ENCODE assay signal across 24 cellular contexts in genomic region chr4:126742048-126742447, GRCh38.
A peak's percentile ranks its signal among the peaks of the same experiment; 100 is the strongest.
DNase-seq lines count a peak whose midpoint lies in the region; ATAC-seq lines count a peak whose summit lies in the region.
"Had no signal": no experiment of that assay in that cellular context is flagged by ENCODE, and none has a peak within 500 bp of the region (broad histone marks: within the 10 kb centered on the region; RNA-seq: fewer than 3 reads in every experiment).

No MANE protein-coding gene starts in this region.

- intact Hi-C loops in activated CD4-positive, alpha-beta T cell treated with anti-CD3 and anti-CD28 coated beads, Interleukin-2, amount 10 ng/mL, durations not matched to agents 24 days and 14 days (cut with micrococcal nuclease): no loop called here

- H3K4me1 Mint-ChIP-seq in activated CD4-positive, alpha-beta T cell treated with anti-CD3 and anti-CD28 coated beads, Interleukin-2, amount 10 ng/mL, durations not matched to agents 24 days and 14 days: no peaks in the 10 kb centered on the region
- H3K4me1 Mint-ChIP-seq: CD4-positive, CD25-positive, alpha-beta regulatory T cell had no signal

- H3K27ac Mint-ChIP-seq in activated CD4-positive, alpha-beta T cell treated with anti-CD3 and anti-CD28 coated beads, Interleukin-2, amount 10 ng/mL, durations not matched to agents 24 days and 14 days: no peak overlapping the region
- H3K27ac Mint-ChIP-seq: activated T-cell treated with anti-CD3 and anti-CD28 coated beads, Interleukin-2, amount 50 U/mL, for 24 hours; CD4-positive, CD25-positive, alpha-beta regulatory T cell had no signal

- H3K36me3 Mint-ChIP-seq in activated CD4-positive, alpha-beta T cell treated with anti-CD3 and anti-CD28 coated beads, Interleukin-2, amount 10 ng/mL, durations not matched to agents 24 days and 14 days (ENCODE audit: low read depth): no peaks in the 10 kb centered on the region
- H3K36me3 Mint-ChIP-seq: CD4-positive, CD25-positive, alpha-beta regulatory T cell had no signal

- DNase-seq in SHP77 treated with DMSO at 0.1 percent for 48 hours (lab: John Stamatoyannopoulos, UW): no peak
- no peak for DNase-seq in COLO668 (lab: John Stamatoyannopoulos, UW; ENCODE audit: unreplicated experiment)
- no peak for DNase-seq in activated CD4-positive, alpha-beta T cell treated with anti-CD3 and anti-CD28 coated beads, Interleukin-2, amount 10 ng/mL, durations not matched to agents 24 days and 14 days
- DNase-seq: activated CD4-positive, alpha-beta T cell treated with anti-CD3 and anti-CD28 coated beads for 4 hours; activated gamma-delta T cell treated with Interleukin-2 at 50 U/mL for 16 hours; activated T-cell treated with anti-CD3 and anti-CD28 coated beads, Interleukin-2, amount 50 U/mL, for 24 hours; body of pancreas; CD4-positive, CD25-positive, alpha-beta regulatory T cell; cerebellar nuclear complex; DMS 273 treated with DMSO at 0.1 percent for 48 hours; dorsolateral prefrontal cortex; GM23248; KG1; NCI-H526; posterior cingulate gyrus; RPMI8226; SK-N-SH; stimulated activated CD4-positive, alpha-beta T cell treated with anti-CD3 and anti-CD28 coated beads, Interleukin-4, amount 100 ng/mL, for 4 hours; stimulated activated naive CD4-positive, alpha-beta T cell treated with Interleukin-2 at 50 U/mL for 16 hours had no signal

- no peaks in the 10 kb centered on the region for H3K9me3 Mint-ChIP-seq in activated CD4-positive, alpha-beta T cell treated with anti-CD3 and anti-CD28 coated beads, Interleukin-2, amount 10 ng/mL, durations not matched to agents 24 days and 14 days

- ATAC-seq in GM19328 (IDR thresholded peaks at IDR 0.05; ENCODE audit: unreplicated experiment) (peak; percentile 55), HG02870 (IDR thresholded peaks at IDR 0.05; ENCODE audit: unreplicated experiment) (peak; percentile 63), HG03565 (IDR thresholded peaks at IDR 0.05; ENCODE audit: unreplicated experiment) (peak; percentile 82), HG02588 (IDR thresholded peaks at IDR 0.05; ENCODE audit: unreplicated experiment) (no peak)
- ATAC-seq: body of pancreas, sciatic nerve had no signal

- no peaks in the 10 kb centered on the region for H3K27me3 Mint-ChIP-seq in activated CD4-positive, alpha-beta T cell treated with anti-CD3 and anti-CD28 coated beads, Interleukin-2, amount 10 ng/mL, durations not matched to agents 24 days and 14 days
- H3K27me3 Mint-ChIP-seq: activated T-cell treated with anti-CD3 and anti-CD28 coated beads, Interleukin-2, amount 50 U/mL, for 24 hours; CD4-positive, CD25-positive, alpha-beta regulatory T cell had no signal

- no peak overlapping the region for H3K4me3 Mint-ChIP-seq in activated CD4-positive, alpha-beta T cell treated with anti-CD3 and anti-CD28 coated beads, Interleukin-2, amount 10 ng/mL, durations not matched to agents 24 days and 14 days
- H3K4me3 Mint-ChIP-seq: activated T-cell treated with anti-CD3 and anti-CD28 coated beads, Interleukin-2, amount 50 U/mL, for 24 hours; CD4-positive, CD25-positive, alpha-beta regulatory T cell had no signal
